In genomic region chr7:27737591-27737990, GRCh38 we compare ENCODE assay signal across 19 cellular contexts. TPM values are rescaled to one million over a fixed set of nuclear protein-coding genes. Genes with fewer than 3 reads are reported as not detected.
DNase-seq lines count a peak whose midpoint lies in the region; TF ChIP-seq lines count a peak whose summit lies in the region.
"Had no signal": no experiment of that assay in that cellular context is flagged by ENCODE, and none has a peak within 500 bp of the region (broad histone marks: within the 10 kb centered on the region; RNA-seq: fewer than 3 reads in every experiment).

No MANE protein-coding gene starts in this region.

- H3K36me3 Mint-ChIP-seq in CD8-positive, alpha-beta memory T cell = peaks cover 0 to 19% (median 3%) of the 10 kb centered on the region in 3 donors
- peaks cover 6% of the 10 kb centered on the region for H3K36me3 Mint-ChIP-seq in activated CD4-positive, alpha-beta memory T cell treated with anti-CD3 and anti-CD28 coated beads for 36 hours

- peaks cover 25 to 33% (median 27%) of the 10 kb centered on the region in 3 donors for H3K4me1 Mint-ChIP-seq in CD8-positive, alpha-beta memory T cell
- H3K4me1 Mint-ChIP-seq in activated CD4-positive, alpha-beta memory T cell treated with anti-CD3 and anti-CD28 coated beads for 36 hours (ENCODE audit: low read depth) = peaks cover 25% of the 10 kb centered on the region

- H3F3A ChIP-seq in PC-9 (ENCODE audit: insufficient read depth, low read depth) = peaks cover 35% of the 10 kb centered on the region

- no peak for TF ChIP-seq POLR2A in stomach (IDR thresholded peaks at IDR 0.05)

- peaks cover 0 to 3% of the 10 kb centered on the region in 2 donors for H3K27me3 Mint-ChIP-seq in CD8-positive, alpha-beta memory T cell
- H3K27me3 Mint-ChIP-seq in activated CD4-positive, alpha-beta memory T cell treated with anti-CD3 and anti-CD28 coated beads for 36 hours = no peaks in the 10 kb centered on the region
- H3K27me3 Mint-ChIP-seq: B cell had no signal

- H3K79me2 ChIP-seq in PC-9 (ENCODE audit: low read depth) = peaks cover 34% of the 10 kb centered on the region
- H3K79me2 ChIP-seq in hepatocyte = peaks cover 16% of the 10 kb centered on the region

- H3K9me2 ChIP-seq in PC-9 (ENCODE audit: insufficient read depth) (no peaks in the 10 kb centered on the region), hepatocyte (replicated peaks; ENCODE audit: insufficient read depth) (no peaks in the 10 kb centered on the region)

- TF ChIP-seq EP300 in stomach (IDR thresholded peaks at IDR 0.05) = no peak

- intact Hi-C loops in PC-9 (cut with micrococcal nuclease; ENCODE audit: unreplicated experiment) (loop anchor here (1.0 kb wide), 1 partner anchor 304 kb away; no protein-coding TSS in a partner anchor), stomach (cut with DNase I; ENCODE audit: low total_unique reads) (no loop called here)
- intact Hi-C loops in activated CD4-positive, alpha-beta memory T cell treated with anti-CD3 and anti-CD28 coated beads for 36 hours (cut with micrococcal nuclease) = no loop called here

- POLR2A ChIA-PET in CD8-positive, alpha-beta memory T cell (lab: Charles Lee) = no interaction called here
- POLR2A ChIA-PET in PC-9 (lab: Charles Lee; ENCODE audit: unreplicated experiment) = interaction anchor here (0.6 kb wide), 2 partner anchors 27 to 363 kb away, joined by 3 to 5 read pairs; no protein-coding TSS in a partner anchor
- POLR2A ChIA-PET in GM10248 (lab: Yijun Ruan, JAX) = no interaction called here
- POLR2A ChIA-PET in activated CD4-positive, alpha-beta memory T cell treated with anti-CD3 and anti-CD28 coated beads for 36 hours (lab: Charles Lee) = no interaction called here

- H3K36me3 ChIP-seq in CD8-positive, alpha-beta memory T cell (ENCODE audit: insufficient read depth, low read length) = no peaks in the 10 kb centered on the region
- H3K36me3 ChIP-seq in PC-9 (ENCODE audit: low read depth) (no peaks in the 10 kb centered on the region), hepatocyte (replicated peaks; ENCODE audit: insufficient read depth, low read depth) (no peaks in the 10 kb centered on the region), stomach (no peaks in the 10 kb centered on the region)

- BruUV-seq in PC-9 (replicated peaks; lab: Mats Ljungman, UMichigan) = no TSS peak

- peak overlapping the region in 1 of 8 donors; percentile 64 for H3K27ac Mint-ChIP-seq in CD8-positive, alpha-beta memory T cell
- no peak overlapping the region for H3K27ac Mint-ChIP-seq in activated CD4-positive, alpha-beta memory T cell treated with anti-CD3 and anti-CD28 coated beads for 36 hours
- H3K27ac Mint-ChIP-seq: B cell had no signal

- H3K4me3 ChIP-seq in CD8-positive, alpha-beta memory T cell (ENCODE audit: low read length) = no peak overlapping the region
- H3K4me3 ChIP-seq in PC-9 (peak overlapping the region; percentile 24; the same call in 1 of the 2 replicates), hepatocyte (no peak overlapping the region), stomach (no peak overlapping the region)
- H3K4me3 ChIP-seq: A549 had no signal

- H4K20me1 ChIP-seq in PC-9 (ENCODE audit: insufficient read depth) (peaks cover 3% of the 10 kb centered on the region), hepatocyte (ENCODE audit: insufficient read depth, poor library complexity, severe bottlenecking) (peaks cover 8% of the 10 kb centered on the region)

- H3K4me2 ChIP-seq in PC-9 (peak overlapping the region; percentile 84), hepatocyte (peak overlapping the region; percentile 19)
- H3K4me2 ChIP-seq: A549, KMS-11 had no signal

- CTCF ChIA-PET in CD8-positive, alpha-beta memory T cell (lab: Charles Lee) = interaction anchor here (1.1 kb wide), 1 partner anchor 446 kb away, joined by 3 read pairs; no protein-coding TSS in a partner anchor
- CTCF ChIA-PET in PC-9 (lab: Charles Lee) = no interaction called here
- CTCF ChIA-PET in GM10248 (lab: Yijun Ruan, JAX) = no interaction called here
- CTCF ChIA-PET in activated CD4-positive, alpha-beta memory T cell treated with anti-CD3 and anti-CD28 coated beads for 36 hours (lab: Charles Lee) = no interaction called here

- TF ChIP-seq CTCF in PC-9 (conservative IDR thresholded peaks at IDR 0.05) = no peak
- TF ChIP-seq CTCF in hepatocyte (IDR thresholded peaks at IDR 0.05; ENCODE audit: poor library complexity) = no peak
- TF ChIP-seq CTCF in stomach (IDR thresholded peaks at IDR 0.05) = no peak
- TF ChIP-seq CTCF in GM10248 (IDR thresholded peaks at IDR 0.05; ENCODE audit: control extremely low read depth, extremely low read depth, low read depth, missing control alignments) = no peak

- H3K4me1 ChIP-seq in CD8-positive, alpha-beta memory T cell (ENCODE audit: insufficient read depth, low read length) = peaks cover 9% of the 10 kb centered on the region
- peaks cover 64% of the 10 kb centered on the region for H3K4me1 ChIP-seq in PC-9 (replicated peaks; ENCODE audit: insufficient read depth)
- peaks cover 21% of the 10 kb centered on the region for H3K4me1 ChIP-seq in hepatocyte (ENCODE audit: insufficient read depth)
- peaks cover 35 to 49% (median 43%) of the 10 kb centered on the region in 4 donors for H3K4me1 ChIP-seq in stomach

- no peaks in the 10 kb centered on the region for H3K9me3 ChIP-seq in CD8-positive, alpha-beta memory T cell (ENCODE audit: low read length)
- H3K9me3 ChIP-seq in PC-9 (ENCODE audit: insufficient read depth, low read depth) (no peaks in the 10 kb centered on the region), hepatocyte (ENCODE audit: low read depth) (no peaks in the 10 kb centered on the region), stomach (no peaks in the 10 kb centered on the region)
- H3K9me3 ChIP-seq: A549, Caco-2 had no signal

- no peaks in the 10 kb centered on the region for H3K27me3 ChIP-seq in CD8-positive, alpha-beta memory T cell (ENCODE audit: insufficient read depth, low read length, poor library complexity, severe bottlenecking)
- no peaks in the 10 kb centered on the region for H3K27me3 ChIP-seq in PC-9 (ENCODE audit: insufficient read depth, low read depth)
- H3K27me3 ChIP-seq in hepatocyte = no peaks in the 10 kb centered on the region
- no peaks in the 10 kb centered on the region for H3K27me3 ChIP-seq in stomach

- H3K4me3 Mint-ChIP-seq in CD8-positive, alpha-beta memory T cell = peak overlapping the region in 1 of 7 donors; percentile 23
- H3K4me3 Mint-ChIP-seq in activated CD4-positive, alpha-beta memory T cell treated with anti-CD3 and anti-CD28 coated beads for 36 hours = no peak overlapping the region
- H3K4me3 Mint-ChIP-seq: B cell had no signal

- H2AFZ ChIP-seq in PC-9 = peak overlapping the region; percentile 25
- H2AFZ ChIP-seq in hepatocyte = no peak overlapping the region

- DNase-seq in CD8-positive, alpha-beta memory T cell = no peak
- peak; percentile 35 to 90 for DNase-seq in PC-9
- DNase-seq in hepatocyte (ENCODE audit: low spot score) = no peak
- DNase-seq in stomach = no peak
- DNase-seq in SHP77 (lab: John Stamatoyannopoulos, UW) = no peak
- no peak for DNase-seq in GM10248 (ENCODE audit: extremely low spot score)
- no peak for DNase-seq in NCI-H345 (lab: John Stamatoyannopoulos, UW)
- no peak for DNase-seq in activated CD4-positive, alpha-beta memory T cell treated with anti-CD3 and anti-CD28 coated beads for 36 hours
- DNase-seq: H7, NCI-H1092 treated with DMSO at 0.1 percent for 48 hours, NCI-H1436 treated with DMSO at 0.1 percent for 48 hours, NCI-H2029, NCI-H2227 treated with DMSO at 0.1 percent for 48 hours, NCI-H510A treated with DMSO at 0.1 percent for 48 hours, NCI-H774 had no signal

- no peaks in the 10 kb centered on the region for H3K9me3 Mint-ChIP-seq in CD8-positive, alpha-beta memory T cell
- H3K9me3 Mint-ChIP-seq in activated CD4-positive, alpha-beta memory T cell treated with anti-CD3 and anti-CD28 coated beads for 36 hours = no peaks in the 10 kb centered on the region

- 71% methylated on average over 3 of the region's 3 CpGs for WGBS in hepatocyte (ENCODE audit: low lambda C conversion rate, missing lambda C conversion rate)
- WGBS in stomach, 5 donors = 54 to 69% (median 63%) methylated on average over 3 of the region's 3 CpGs

- H3K27ac ChIP-seq in CD8-positive, alpha-beta memory T cell (ENCODE audit: low read depth, low read length) = peak overlapping the region; percentile 2
- peak overlapping the region; percentile 84 for H3K27ac ChIP-seq in PC-9
- H3K27ac ChIP-seq in hepatocyte = peak overlapping the region; percentile 99
- H3K27ac ChIP-seq in stomach = peak overlapping the region in 3 of 5 donors; percentile 1 to 98 (median 96)
- H3K27ac ChIP-seq: A549, KMS-11 had no signal

RNA-seq across cellular contexts. Expression of gene TAX1BP1, which starts 2.4 kb away (rescaled TPM):
- 10 to 100 TPM; 80.8 to 82.1 TPM for total RNA-seq in CD8-positive, alpha-beta memory T cell
- 135 TPM for polyA plus RNA-seq in CD8-positive, alpha-beta memory T cell
- total RNA-seq in PC-9 (2021) (143 and 174 TPM in 2 replicates), hepatocyte (110 and 122 TPM in 2 replicates), stomach (100 to 1,000 TPM in 3 of 5 donors, 10 to 100 TPM in 2; 57.1 to 199 (median 122) TPM)
- polyA plus RNA-seq in hepatocyte (83.5 and 104 TPM in 2 replicates), stomach (10 to 100 TPM; 43.4 to 81.4 (median 59.0) TPM)
- 100 to 1,000 TPM; 104 to 105 TPM for total RNA-seq in activated CD4-positive, alpha-beta memory T cell treated with anti-CD3 and anti-CD28 coated beads for 36 hours

Comparison
In these comparisons a context has a peak if more than half of its experiments do, and no peak if none do; other contexts are left out.
1. DNase-seq: peak in PC-9 (2 of 2); none in CD8-positive, alpha-beta memory T cell (0 of 5), hepatocyte (single experiment), stomach (single experiment), SHP77 (0 of 2), GM10248 (single experiment), NCI-H345 (single experiment) and activated CD4-positive, alpha-beta memory T cell treated with anti-CD3 and anti-CD28 coated beads for 36 hours (single experiment).
2. H3K27ac ChIP-seq: peak in every context shown above with its lines; median percentile 99 in hepatocyte; 96 in stomach; 84 in PC-9; 2 in CD8-positive, alpha-beta memory T cell.